Comparison of ENCODE assay signal across 20 cellular contexts in the genomic region with DNA sequence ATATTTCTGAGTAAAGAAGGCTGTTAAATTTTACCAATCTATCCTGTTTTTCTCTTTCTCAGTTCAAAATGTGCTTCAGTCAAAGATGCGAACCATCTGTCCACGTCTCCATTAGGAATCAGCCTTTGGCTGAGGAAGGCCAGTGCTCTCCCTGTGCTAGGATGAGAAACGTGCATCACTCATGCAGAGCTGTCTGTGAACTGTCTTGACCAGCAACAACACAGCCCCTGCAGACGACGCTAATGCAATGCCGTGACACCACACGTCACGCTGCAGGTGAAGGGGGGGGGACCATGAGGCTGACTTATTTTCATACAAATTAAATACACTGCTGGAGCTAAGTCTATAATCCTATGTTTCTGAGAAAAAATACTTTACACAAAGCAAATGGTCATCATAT.
A peak's percentile ranks its signal among the peaks of the same experiment; 100 is the strongest.
DNase-seq lines count a peak whose midpoint lies in the region; ATAC-seq and TF ChIP-seq lines count a peak whose summit lies in the region.
"Had no signal": no experiment of that assay in that cellular context is flagged by ENCODE, and none has a peak within 500 bp of the region (broad histone marks: within the 10 kb centered on the region; RNA-seq: fewer than 3 reads in every experiment).

No MANE protein-coding gene starts in this region.

- no peaks in the 10 kb centered on the region for H3K27me3 Mint-ChIP-seq in memory B cell

- peaks cover 0 to 20% (median 0%) of the 10 kb centered on the region in 12 donors for H3K4me1 ChIP-seq in heart left ventricle
- peaks cover 0 to 53% (median 20%) of the 10 kb centered on the region in 4 donors for H3K4me1 ChIP-seq in tibial nerve
- H3K4me1 ChIP-seq: adrenal gland, testis had no signal

- peaks cover 8% of the 10 kb centered on the region for H3K36me3 Mint-ChIP-seq in memory B cell

- no peak for DNase-seq in left cardiac atrium
- no peak for DNase-seq in heart left ventricle
- DNase-seq in caudate nucleus (lab: John Stamatoyannopoulos, UW), result no peak
- no peak for DNase-seq in memory B cell (ENCODE audit: low spot score in 2 of 2)
- DNase-seq in tibial nerve (ENCODE audit: low spot score in 2 of 2), result no peak
- no peak for DNase-seq in D341Med (ENCODE audit: low spot score)
- DNase-seq: ACHN; activated CD4-positive, alpha-beta T cell treated with anti-CD3 and anti-CD28 coated beads for 1 hour; effector CD4-positive, alpha-beta T cell; GDM1; NCI-H1436 treated with DMSO at 0.1 percent for 48 hours; NCI-H2171; NCI-H526 treated with DMSO at 0.1 percent for 48 hours; nucleus accumbens; SW 1271; testis had no signal

- no peak overlapping the region for H3K4me3 ChIP-seq in heart left ventricle
- H3K4me3 ChIP-seq in tibial nerve, result no peak overlapping the region
- H3K4me3 ChIP-seq: adrenal gland, testis had no signal

- peak; percentile 15 to 33 for ATAC-seq in left cardiac atrium
- no peak for ATAC-seq in heart left ventricle
- ATAC-seq in memory B cell (ENCODE audit: low read depth), result no peak
- no peak for ATAC-seq in HG02981 (IDR thresholded peaks at IDR 0.05; ENCODE audit: unreplicated experiment)
- no peak for ATAC-seq in HG03571 (IDR thresholded peaks at IDR 0.05; ENCODE audit: unreplicated experiment)
- ATAC-seq: right cardiac atrium had no signal

- intact Hi-C loops in left cardiac atrium (cut with DNase I) (no loop called here), heart left ventricle (cut with DNase I) (no loop called here)

- TF ChIP-seq CTCF in heart left ventricle (IDR thresholded peaks at IDR 0.05) (no peak), tibial nerve (IDR thresholded peaks at IDR 0.05) (no peak)

- H3K36me3 ChIP-seq in heart left ventricle (peaks cover 0 to 9% (median 0%) of the 10 kb centered on the region in 9 donors), tibial nerve (no peaks in the 10 kb centered on the region)
- H3K36me3 ChIP-seq: adrenal gland had no signal

- H3K27ac Mint-ChIP-seq in memory B cell, result peak overlapping the region; percentile 15

- H3K27ac ChIP-seq in heart left ventricle, result peak overlapping the region in 1 of 12 donors; percentile 49
- peak overlapping the region; percentile 55 for H3K27ac ChIP-seq in caudate nucleus (ENCODE audit: low read depth, low read length)
- H3K27ac ChIP-seq in tibial nerve, result peak overlapping the region; percentile 19 to 81 (median 53)
- H3K27ac ChIP-seq: testis had no signal

- TF ChIP-seq EP300 in tibial nerve (IDR thresholded peaks at IDR 0.05), result no peak

- H3K4me1 Mint-ChIP-seq in memory B cell, result peaks cover 29% of the 10 kb centered on the region

- 52 to 70% (median 60%) methylated on average over 8 of the region's 8 CpGs for WGBS in heart left ventricle, 4 donors
- 39 to 42% methylated on average over 8 of the region's 8 CpGs for WGBS in tibial nerve, 2 donors

- H3K9me3 ChIP-seq in heart left ventricle (no peaks in the 10 kb centered on the region), tibial nerve (no peaks in the 10 kb centered on the region)
- H3K9me3 ChIP-seq: adrenal gland, testis had no signal

- H3K27me3 ChIP-seq in heart left ventricle, result no peaks in the 10 kb centered on the region
- H3K27me3 ChIP-seq in tibial nerve, result no peaks in the 10 kb centered on the region
- H3K27me3 ChIP-seq: adrenal gland, testis had no signal

- peaks cover 2% of the 10 kb centered on the region for H3K9me3 Mint-ChIP-seq in memory B cell

- TF ChIP-seq POLR2A in heart left ventricle (IDR thresholded peaks at IDR 0.05) (no peak), tibial nerve (IDR thresholded peaks at IDR 0.05) (no peak)

- H3K4me3 Mint-ChIP-seq in memory B cell, result no peak overlapping the region

Comparison
In these comparisons a context has a peak if more than half of its experiments do, and no peak if none do; other contexts are left out.
1. ATAC-seq: peak in left cardiac atrium (2 of 2); none in heart left ventricle (0 of 4), memory B cell (single experiment), HG02981 (single experiment) and HG03571 (single experiment).